ENCODE assay signal across 8 cellular contexts in the genomic region with DNA sequence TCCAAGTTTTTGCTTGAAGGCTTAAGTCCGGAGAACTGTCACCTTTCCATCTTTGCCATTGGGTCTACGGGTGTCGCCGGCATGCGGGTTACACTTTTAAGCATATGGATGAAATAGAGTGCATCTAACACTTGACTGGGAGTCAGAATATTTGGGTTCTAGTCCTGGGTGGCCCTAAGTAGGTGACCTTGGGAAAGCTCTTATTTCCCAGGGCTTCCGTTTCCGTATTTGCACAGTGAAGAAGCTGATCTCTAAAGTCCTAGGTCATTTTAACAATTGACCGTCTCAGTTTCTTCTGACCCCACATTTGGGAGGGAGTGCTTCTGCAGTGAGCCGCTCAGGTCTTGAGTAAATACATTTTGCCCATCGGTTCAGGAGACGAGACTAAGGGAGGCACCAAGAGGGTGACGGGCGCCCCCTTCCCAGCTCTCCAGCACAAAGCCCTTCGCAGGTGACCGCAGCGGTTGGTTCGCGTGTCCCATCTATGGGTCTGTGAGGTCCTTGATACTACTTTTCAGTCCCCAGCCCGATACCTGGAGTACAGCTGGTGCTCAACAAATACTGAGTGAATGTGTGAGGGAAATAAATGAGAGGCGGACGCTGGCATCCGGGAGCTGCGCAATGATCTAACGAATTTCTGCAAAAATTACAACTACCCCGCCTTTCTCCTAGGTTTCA. TPM values are rescaled to one million over a fixed set of nuclear protein-coding genes. Genes with fewer than 3 reads are reported as not detected.
DNase-seq lines count a peak whose midpoint lies in the region; ATAC-seq and TF ChIP-seq lines count a peak whose summit lies in the region.

No MANE protein-coding gene starts in this region.

- H3K4me1 Mint-ChIP-seq in activated T-cell treated with anti-CD3 and anti-CD28 coated beads, Interleukin-2, amount 50 U/mL, for 72 hours (ENCODE audit: low read depth), result peaks cover 33% of the 10 kb centered on the region
- H3K4me1 Mint-ChIP-seq in nephron, result peaks cover 22% of the 10 kb centered on the region

- H3K27me3 ChIP-seq in thoracic aorta (replicated peaks; ENCODE audit: insufficient read depth), result no peaks in the 10 kb centered on the region

- peak overlapping the region; percentile 78 for H3K27ac Mint-ChIP-seq in activated T-cell treated with anti-CD3 and anti-CD28 coated beads, Interleukin-2, amount 50 U/mL, for 72 hours
- H3K27ac Mint-ChIP-seq in nephron, result peak overlapping the region; percentile 77 to 97 (median 95)

- H3K9me3 ChIP-seq in thoracic aorta, result no peaks in the 10 kb centered on the region

- TF ChIP-seq CTCF in AG09309 (IDR thresholded peaks at IDR 0.05; ENCODE audit: control insufficient read depth, insufficient read depth, low read depth, low read length, missing control alignments) (peak; percentile 21), nephron (IDR thresholded peaks at IDR 0.05; ENCODE audit: unreplicated experiment in 3 of 3) (no peak), thoracic aorta (IDR thresholded peaks at IDR 0.05) (no peak)

- peaks cover 13 to 18% of the 10 kb centered on the region in 2 donors for H3K4me1 ChIP-seq in thoracic aorta (ENCODE audit: control insufficient read depth in 1 of 2, low read depth in 2 of 2)

- H3K4me3 ChIP-seq in AG09309 (ENCODE audit: control insufficient read depth, low read depth, low read length), result peak overlapping the region; percentile 79
- H3K4me3 ChIP-seq in thoracic aorta, result peak overlapping the region; percentile 81

- H3K27me3 Mint-ChIP-seq in activated T-cell treated with anti-CD3 and anti-CD28 coated beads, Interleukin-2, amount 50 U/mL, for 72 hours (ENCODE audit: low read depth), result no peaks in the 10 kb centered on the region
- H3K27me3 Mint-ChIP-seq in nephron (ENCODE audit: low read depth), result no peaks in the 10 kb centered on the region

- H3K36me3 ChIP-seq in thoracic aorta, result no peaks in the 10 kb centered on the region

- peak overlapping the region; percentile 94 to 96 for H3K4me3 Mint-ChIP-seq in activated T-cell treated with anti-CD3 and anti-CD28 coated beads, Interleukin-2, amount 50 U/mL, for 72 hours
- peak overlapping the region; percentile 95 to 97 (median 96) for H3K4me3 Mint-ChIP-seq in nephron

- peak; percentile 47 for ATAC-seq in GM18511 (IDR thresholded peaks at IDR 0.05; ENCODE audit: unreplicated experiment)
- peak; percentile 17 for ATAC-seq in HG03095 (IDR thresholded peaks at IDR 0.05; ENCODE audit: unreplicated experiment)
- peak; percentile 40 to 44 for ATAC-seq in activated T-cell treated with anti-CD3 and anti-CD28 coated beads, Interleukin-2, amount 50 U/mL, for 72 hours (replicated peaks in 1 of 2)
- no peak for ATAC-seq in thoracic aorta (ENCODE audit: insufficient number of reproducible peaks, low FRiP score, low read depth)

- DNase-seq in AG09309 (ENCODE audit: low read depth) (no peak), NCI-H774 (lab: John Stamatoyannopoulos, UW) (peak; percentile 60), fibroblast of peridontal ligament (ENCODE audit: extremely low read depth) (peak; percentile 29), thoracic aorta (ENCODE audit: low spot score) (no peak)
- peak; percentile 49 to 51 for DNase-seq in activated T-cell treated with anti-CD3 and anti-CD28 coated beads, Interleukin-2, amount 50 U/mL, for 72 hours

- peak overlapping the region; percentile 89 to 91 for H3K27ac ChIP-seq in thoracic aorta

- H3K9me3 Mint-ChIP-seq in activated T-cell treated with anti-CD3 and anti-CD28 coated beads, Interleukin-2, amount 50 U/mL, for 72 hours, result no peaks in the 10 kb centered on the region
- peaks cover 4% of the 10 kb centered on the region for H3K9me3 Mint-ChIP-seq in nephron

- H3K36me3 Mint-ChIP-seq in activated T-cell treated with anti-CD3 and anti-CD28 coated beads, Interleukin-2, amount 50 U/mL, for 72 hours (ENCODE audit: insufficient read depth in 2 of 2), result peaks cover 5 to 7% of the 10 kb centered on the region in 2 donors
- no peaks in the 10 kb centered on the region for H3K36me3 Mint-ChIP-seq in nephron (ENCODE audit: low read depth)

RNA-seq across cellular contexts. Expression of a gene that starts 0.6 kb away (rescaled TPM):
- 10 to 100 TPM; 22.1 to 25.3 TPM for total RNA-seq in activated T-cell treated with anti-CD3 and anti-CD28 coated beads, Interleukin-2, amount 50 U/mL, for 72 hours
- 10 to 100 TPM in 1 of 2 donors, 1 to 10 TPM in 1; 9.9 to 13.3 TPM for total RNA-seq in thoracic aorta

RNA-seq across cellular contexts. Expression of a gene that starts 34.0 kb away (rescaled TPM):
- 100 to 1,000 TPM in 1 of 2 donors, 10 to 100 TPM in 1; 95.7 to 121 TPM for total RNA-seq in activated T-cell treated with anti-CD3 and anti-CD28 coated beads, Interleukin-2, amount 50 U/mL, for 72 hours
- 10 to 100 TPM; 37.8 to 92.1 TPM for total RNA-seq in thoracic aorta

Comparison
In these comparisons a context has a peak if more than half of its experiments do, and no peak if none do; other contexts are left out.
1. DNase-seq: peak in NCI-H774 (single experiment), activated T-cell treated with anti-CD3 and anti-CD28 coated beads, Interleukin-2, amount 50 U/mL, for 72 hours (2 of 2) and fibroblast of peridontal ligament (single experiment); none in AG09309 (single experiment) and thoracic aorta (single experiment).